Comparison of ENCODE assay signal across 8 cellular contexts in genomic region chr6:42890311-42891198, GRCh38. TPM values are rescaled to one million over a fixed set of nuclear protein-coding genes. Genes with fewer than 3 reads are reported as not detected.
DNase-seq lines count a peak whose midpoint lies in the region; ATAC-seq and TF ChIP-seq lines count a peak whose summit lies in the region.

No MANE protein-coding gene starts in this region.

- H3K18ac ChIP-seq in H9 (ENCODE audit: insufficient read length, low read depth, low read length) = peak overlapping the region; percentile 95

- H2BK15ac ChIP-seq in H9 (ENCODE audit: low read depth, low read length) = no peak overlapping the region

- H3K9me3 ChIP-seq in ES-I3 (ENCODE audit: control insufficient read depth, insufficient read depth, low read length) = no peaks in the 10 kb centered on the region
- H3K9me3 ChIP-seq in H9 (ENCODE audit: control insufficient read depth, low read depth, low read length) = no peaks in the 10 kb centered on the region
- H3K9me3 ChIP-seq in MM.1S (replicated peaks; ENCODE audit: insufficient read depth, low read length) = no peaks in the 10 kb centered on the region
- no peaks in the 10 kb centered on the region for H3K9me3 ChIP-seq in SJSA1 (replicated peaks)
- H3K9me3 ChIP-seq in gastroesophageal sphincter = no peaks in the 10 kb centered on the region
- no peaks in the 10 kb centered on the region for H3K9me3 ChIP-seq in neutrophil
- no peaks in the 10 kb centered on the region for H3K9me3 ChIP-seq in subcutaneous abdominal adipose tissue (ENCODE audit: control insufficient read depth in 5 of 5, low read length in 5 of 5)

- H2BK20ac ChIP-seq in H9 (ENCODE audit: low read depth, low read length, poor library complexity, severe bottlenecking) = no peak overlapping the region

- H3K27me3 ChIP-seq in H9 (ENCODE audit: insufficient read depth, low read length) = no peaks in the 10 kb centered on the region
- H3K27me3 ChIP-seq in MM.1S (replicated peaks; ENCODE audit: insufficient read depth, low read length) = no peaks in the 10 kb centered on the region
- no peaks in the 10 kb centered on the region for H3K27me3 ChIP-seq in SJSA1 (replicated peaks)
- H3K27me3 ChIP-seq in gastroesophageal sphincter = no peaks in the 10 kb centered on the region
- H3K27me3 ChIP-seq in neutrophil = no peaks in the 10 kb centered on the region
- no peaks in the 10 kb centered on the region for H3K27me3 ChIP-seq in subcutaneous abdominal adipose tissue (ENCODE audit: control insufficient read depth in 5 of 5, insufficient read depth in 4 of 5, low read length in 5 of 5)

- H3T11ph ChIP-seq in H9 (ENCODE audit: low read length) = no peak overlapping the region

- peak; percentile 99 for ATAC-seq in gastroesophageal sphincter

- no peak overlapping the region for H2AFZ ChIP-seq in H9 (ENCODE audit: low read length)
- H2AFZ ChIP-seq in MM.1S (ENCODE audit: low read length) = peak overlapping the region; percentile 97

- no peaks in the 10 kb centered on the region for H3K4me1 ChIP-seq in ES-I3 (ENCODE audit: insufficient read depth, low read length)
- no peaks in the 10 kb centered on the region; the same call in 1 of the 2 replicates for H3K4me1 ChIP-seq in H9 (ENCODE audit: insufficient read depth, low read length)
- 0 out of 2 replicates have a peak, but pooled peaks cover 3% of the 10 kb centered on the region for H3K4me1 ChIP-seq in MM.1S (ENCODE audit: low read length)
- peaks cover 14% of the 10 kb centered on the region for H3K4me1 ChIP-seq in SJSA1 (replicated peaks)
- H3K4me1 ChIP-seq in gastroesophageal sphincter = peaks cover 0 to 17% (median 4%) of the 10 kb centered on the region in 3 donors
- H3K4me1 ChIP-seq in neutrophil (ENCODE audit: control insufficient read depth in 1 of 2, insufficient read depth in 1 of 2, low read depth in 1 of 2, low read length in 1 of 2) = peaks cover 30 to 36% of the 10 kb centered on the region in 2 experiments
- peaks cover 4 to 16% (median 15%) of the 10 kb centered on the region in 5 donors for H3K4me1 ChIP-seq in subcutaneous abdominal adipose tissue (ENCODE audit: control insufficient read depth in 5 of 5, insufficient read depth in 5 of 5, low read length in 5 of 5)

- H3K27ac ChIP-seq in H9 (ENCODE audit: insufficient read length, low read depth, low read length) (peak overlapping the region; percentile 50), MM.1S (ENCODE audit: low read length) (peak overlapping the region; percentile 79), SJSA1 (peak overlapping the region; percentile 94), gastroesophageal sphincter (peak overlapping the region; percentile 83 to 95 (median 92)), neutrophil (peak overlapping the region; percentile 79), subcutaneous abdominal adipose tissue (ENCODE audit: low read depth, low read length) (peak overlapping the region; percentile 88)

- H3K4ac ChIP-seq in H9 (ENCODE audit: low read depth, low read length) = no peak overlapping the region; the same call in 1 of the 2 replicates

- DNase-seq in H9 (peak; percentile 95), MM.1S (peak; percentile 94), SJSA1 (ENCODE audit: low read depth in 1 of 2, low spot score in 2 of 2) (peak; percentile 96 to 98)
- peak; percentile 96 for DNase-seq in activated naive CD4-positive, alpha-beta T cell treated with anti-CD3 and anti-CD28 coated beads for 36 hours

- H3K4me2 ChIP-seq in H9 (ENCODE audit: insufficient read depth, insufficient read length, low read length) = peak overlapping the region; percentile 92
- peak overlapping the region; percentile 85 for H3K4me2 ChIP-seq in MM.1S (ENCODE audit: low read depth, low read length)

- CTCF ChIA-PET in activated naive CD4-positive, alpha-beta T cell treated with anti-CD3 and anti-CD28 coated beads for 36 hours (lab: Charles Lee) = interaction anchor here (0.6 to 3.5 kb wide), 6 partner anchors 8 to 676 kb away, joined by 3 to 14 read pairs (median 4); no protein-coding TSS in a partner anchor

- no peaks in the 10 kb centered on the region for H4K20me1 ChIP-seq in H9 (ENCODE audit: control insufficient read depth, insufficient read depth, insufficient read length)
- no peaks in the 10 kb centered on the region for H4K20me1 ChIP-seq in MM.1S (ENCODE audit: insufficient read depth, low read length)

- H3K23ac ChIP-seq in H9 (ENCODE audit: insufficient read length, low read depth, low read length) = no peak overlapping the region

- peaks cover 4% of the 10 kb centered on the region; the same call in 1 of the 2 replicates for H3K36me3 ChIP-seq in ES-I3 (ENCODE audit: insufficient read depth, low read length)
- H3K36me3 ChIP-seq in MM.1S (replicated peaks; ENCODE audit: insufficient read depth, low read length) = peaks cover 1% of the 10 kb centered on the region; the same call in 1 of the 2 replicates
- peaks cover 27% of the 10 kb centered on the region for H3K36me3 ChIP-seq in SJSA1
- peaks cover 0 to 36% of the 10 kb centered on the region in 2 donors for H3K36me3 ChIP-seq in gastroesophageal sphincter
- H3K36me3 ChIP-seq in neutrophil = peaks cover 12% of the 10 kb centered on the region
- peaks cover 2 to 14% (median 10%) of the 10 kb centered on the region in 5 donors for H3K36me3 ChIP-seq in subcutaneous abdominal adipose tissue (ENCODE audit: control insufficient read depth in 5 of 5, insufficient read depth in 5 of 5, low read length in 5 of 5)

- H3K4me3 ChIP-seq in MM.1S (ENCODE audit: low read length) (peak overlapping the region; percentile 80), SJSA1 (peak overlapping the region; percentile 89), gastroesophageal sphincter (peak overlapping the region; percentile 93 to 96), neutrophil (ENCODE audit: low read depth in 1 of 2, low read length in 1 of 2) (peak overlapping the region; percentile 76 to 93), subcutaneous abdominal adipose tissue (ENCODE audit: low read depth in 1 of 5, low read length in 5 of 5) (peak overlapping the region; percentile 79 to 99 (median 87))

- no peak overlapping the region for H4K91ac ChIP-seq in H9 (ENCODE audit: insufficient read length, low read depth, low read length)

- no peak overlapping the region for H4K8ac ChIP-seq in H9 (replicated peaks; ENCODE audit: insufficient read length, low read depth, low read length)

- peaks cover 6% of the 10 kb centered on the region for H3K23me2 ChIP-seq in H9 (ENCODE audit: insufficient read length, low read depth, low read length, poor library complexity, severe bottlenecking)

- no peak overlapping the region for H2BK5ac ChIP-seq in H9 (ENCODE audit: insufficient read length, low read length)

- H3K56ac ChIP-seq in H9 (ENCODE audit: insufficient read length, low read depth, low read length) = no peak overlapping the region

- H3K9ac ChIP-seq in ES-I3 (ENCODE audit: low read depth, low read length) (peak overlapping the region; percentile 69), H9 (ENCODE audit: extremely low read depth, insufficient read length, low read length) (peak overlapping the region; percentile 78), MM.1S (ENCODE audit: low read length) (peak overlapping the region; percentile 76), subcutaneous abdominal adipose tissue (ENCODE audit: low read length in 5 of 5) (peak overlapping the region; percentile 72 to 97 (median 89))

- peaks cover 10 to 13% of the 10 kb centered on the region in 2 experiments for H3K4me1 Mint-ChIP-seq in H9
- peaks cover 32% of the 10 kb centered on the region for H3K4me1 Mint-ChIP-seq in activated naive CD4-positive, alpha-beta T cell treated with anti-CD3 and anti-CD28 coated beads for 36 hours (ENCODE audit: low read depth)

- H3K14ac ChIP-seq in H9 (ENCODE audit: insufficient read depth, low read length) = peak overlapping the region; percentile 89

- H3K27me3 Mint-ChIP-seq in H9 (ENCODE audit: low read depth) = no peaks in the 10 kb centered on the region; the same call in 1 of the 2 replicates
- no peaks in the 10 kb centered on the region for H3K27me3 Mint-ChIP-seq in activated naive CD4-positive, alpha-beta T cell treated with anti-CD3 and anti-CD28 coated beads for 36 hours (ENCODE audit: low read depth)

- H2BK12ac ChIP-seq in H9 (ENCODE audit: insufficient read length, low read depth, low read length) = no peak overlapping the region

- H3K9me2 ChIP-seq in MM.1S (replicated peaks; ENCODE audit: insufficient read depth, low read length) = no peaks in the 10 kb centered on the region

- intact Hi-C loops in activated naive CD4-positive, alpha-beta T cell treated with anti-CD3 and anti-CD28 coated beads for 36 hours (cut with micrococcal nuclease) = loop anchor here (1.0 to 5.0 kb wide), 6 partner anchors 11 to 673 kb away; partner anchors contain the start of genes CNPY3, MRPS10, RPL7L1 and TBCC

- H3K27ac Mint-ChIP-seq in H9 = peak overlapping the region; percentile 95 to 98 (median 96)
- H3K27ac Mint-ChIP-seq in activated naive CD4-positive, alpha-beta T cell treated with anti-CD3 and anti-CD28 coated beads for 36 hours = peak overlapping the region; percentile 95

- peaks cover 16% of the 10 kb centered on the region for H3F3A ChIP-seq in MM.1S (ENCODE audit: insufficient read depth, low read length)

- no peak for TF ChIP-seq EP300 in gastroesophageal sphincter (IDR thresholded peaks at IDR 0.05)

- H3K79me1 ChIP-seq in H9 (ENCODE audit: insufficient read depth, low read depth, low read length, poor library complexity, severe bottlenecking) = no peaks in the 10 kb centered on the region

- H3K79me2 ChIP-seq in H9 (ENCODE audit: insufficient read depth, low read length) = no peaks in the 10 kb centered on the region
- peaks cover 5% of the 10 kb centered on the region for H3K79me2 ChIP-seq in MM.1S (ENCODE audit: low read length)

- H3K4me3 Mint-ChIP-seq in H9 = peak overlapping the region; percentile 88 to 92
- peak overlapping the region; percentile 82 for H3K4me3 Mint-ChIP-seq in activated naive CD4-positive, alpha-beta T cell treated with anti-CD3 and anti-CD28 coated beads for 36 hours

- H4K5ac ChIP-seq in H9 (ENCODE audit: insufficient read length, low read depth, low read length) = no peak overlapping the region

- no peak overlapping the region for H2BK120ac ChIP-seq in H9 (ENCODE audit: low read depth, low read length, poor library complexity, severe bottlenecking)

- WGBS in H9 (ENCODE audit: extremely low coverage, insufficient read length, low lambda C conversion rate) = no CpG with 5 or more reads among the region's 63 CpGs
- WGBS in gastroesophageal sphincter (ENCODE audit: low coverage in 1 of 2), 2 donors = 0% methylated on average over 12 to 27 of the region's 63 CpGs

- no peaks in the 10 kb centered on the region for H3K9me3 Mint-ChIP-seq in H9
- H3K9me3 Mint-ChIP-seq in activated naive CD4-positive, alpha-beta T cell treated with anti-CD3 and anti-CD28 coated beads for 36 hours = no peaks in the 10 kb centered on the region

- H2AK5ac ChIP-seq in H9 (ENCODE audit: insufficient read length, low read length) = no peak overlapping the region

- peak; percentile 62 to 69 for TF ChIP-seq POLR2A in gastroesophageal sphincter (IDR thresholded peaks at IDR 0.05)

- peaks cover 14 to 34% (median 22%) of the 10 kb centered on the region in 3 experiments; a peak in 6 of 7 replicates for H3K36me3 Mint-ChIP-seq in H9 (ENCODE audit: insufficient read depth in 1 of 3, low read depth in 3 of 3)
- peaks cover 23% of the 10 kb centered on the region for H3K36me3 Mint-ChIP-seq in activated naive CD4-positive, alpha-beta T cell treated with anti-CD3 and anti-CD28 coated beads for 36 hours (ENCODE audit: low read depth)

- no peak for TF ChIP-seq CTCF in H9 (conservative IDR thresholded peaks at IDR 0.05)
- no peak for TF ChIP-seq CTCF in MM.1S (IDR thresholded peaks at IDR 0.05; ENCODE audit: low read length)
- no peak for TF ChIP-seq CTCF in gastroesophageal sphincter (IDR thresholded peaks at IDR 0.05)
- TF ChIP-seq CTCF in neutrophil (IDR thresholded peaks at IDR 0.05) = no peak

RNA-seq across cellular contexts. Expression of gene RPL7L1, which starts 11.1 kb away (rescaled TPM):
- total RNA-seq in H9 (2021) = 126 and 130 TPM in 2 replicates
- total RNA-seq in SJSA1 (2014; rRNA removed; shearing (Covaris generic)) = 90.0 and 114 TPM in 2 replicates
- 100 to 1,000 TPM in 1 of 2 experiments, 10 to 100 TPM in 1; 99.0 to 101 TPM for total RNA-seq in activated naive CD4-positive, alpha-beta T cell treated with anti-CD3 and anti-CD28 coated beads for 36 hours
- 100 to 1,000 TPM in 1 of 4 donors, 10 to 100 TPM in 3; 61.1 to 106 (median 87.9) TPM for total RNA-seq in gastroesophageal sphincter

RNA-seq across cellular contexts. Expression of gene PTCRA, which starts 25.3 kb away (rescaled TPM):
- total RNA-seq in H9 (2021) = not detected in 2 replicates
- total RNA-seq in SJSA1 (2014; rRNA removed; shearing (Covaris generic)) = not detected in 2 replicates
- not detected for total RNA-seq in activated naive CD4-positive, alpha-beta T cell treated with anti-CD3 and anti-CD28 coated beads for 36 hours
- total RNA-seq in gastroesophageal sphincter = not detected

RNA-seq across cellular contexts. Expression of gene CNPY3, which starts 38.7 kb away (rescaled TPM):
- total RNA-seq in H9 (2021) = 56.0 and 59.9 TPM in 2 replicates
- 34.3 and 55.2 TPM in 2 replicates for total RNA-seq in SJSA1 (2014; rRNA removed; shearing (Covaris generic))
- 10 to 100 TPM; 37.6 to 41.0 TPM for total RNA-seq in activated naive CD4-positive, alpha-beta T cell treated with anti-CD3 and anti-CD28 coated beads for 36 hours
- 10 to 100 TPM; 23.3 to 37.9 (median 36.8) TPM for total RNA-seq in gastroesophageal sphincter

Comparison
In these comparisons a context has a peak if more than half of its experiments do, and no peak if none do; other contexts are left out.
1. Peak in every context shown above with its lines: DNase-seq, ATAC-seq, H3K4me3 ChIP-seq and H3K27ac ChIP-seq.